In genomic region chr3:15768421-15769255, GRCh38 we compare ENCODE assay signal across 8 cellular contexts. TPM values are rescaled to one million over a fixed set of nuclear protein-coding genes. Genes with fewer than 3 reads are reported as not detected.
DNase-seq lines count a peak whose midpoint lies in the region; ATAC-seq and TF ChIP-seq lines count a peak whose summit lies in the region.

No MANE protein-coding gene starts in this region.

- H3K4me3 ChIP-seq in left lung (no peak overlapping the region), MM.1S (ENCODE audit: low read length) (no peak overlapping the region)

- H3K36me3 ChIP-seq in left lung (peaks cover 0 to 11% of the 10 kb centered on the region in 2 donors), MM.1S (replicated peaks; ENCODE audit: insufficient read depth, low read length) (peaks cover 3% of the 10 kb centered on the region; the same call in 1 of the 2 replicates)

- no peaks in the 10 kb centered on the region for H4K20me1 ChIP-seq in MM.1S (ENCODE audit: insufficient read depth, low read length)

- H3K4me2 ChIP-seq in MM.1S (ENCODE audit: low read depth, low read length), result no peak overlapping the region

- in situ Hi-C loops in GM13977 (cut with MboI; ENCODE audit: low pct_unique_long_range_greater_than_20kb, low sequenced_read_pairs, unreplicated experiment), result no loop called here

- intact Hi-C loops in left lung (cut with DNase I), result no loop called here

- no peaks in the 10 kb centered on the region for H3F3A ChIP-seq in MM.1S (ENCODE audit: insufficient read depth, low read length)

- H3K79me2 ChIP-seq in MM.1S (ENCODE audit: low read length), result peaks cover 73% of the 10 kb centered on the region

- H2AFZ ChIP-seq in MM.1S (ENCODE audit: low read length), result no peak overlapping the region

- H3K9ac ChIP-seq in MM.1S (ENCODE audit: low read length), result no peak overlapping the region

- H3K4me1 ChIP-seq in left lung (peaks cover 7 to 21% of the 10 kb centered on the region in 2 donors), MM.1S (ENCODE audit: low read length) (no peaks in the 10 kb centered on the region)

- peak; percentile 88 for ATAC-seq in GM21737 (IDR thresholded peaks at IDR 0.05; ENCODE audit: unreplicated experiment)
- peak; percentile 96 for ATAC-seq in left lung

- H3K9me2 ChIP-seq in MM.1S (replicated peaks; ENCODE audit: insufficient read depth, low read length), result no peaks in the 10 kb centered on the region

- TF ChIP-seq CTCF in GM13977 (IDR thresholded peaks at IDR 0.05; ENCODE audit: extremely low read depth, insufficient read depth, missing control alignments) (no peak), left lung (IDR thresholded peaks at IDR 0.05) (no peak), MM.1S (IDR thresholded peaks at IDR 0.05; ENCODE audit: low read length) (no peak)

- no peaks in the 10 kb centered on the region for H3K9me3 ChIP-seq in left lung
- no peaks in the 10 kb centered on the region for H3K9me3 ChIP-seq in MM.1S (replicated peaks; ENCODE audit: insufficient read depth, low read length)

- DNase-seq in GM13977 (ENCODE audit: low spot score) (peak; percentile 13), HuH-7.5 (ENCODE audit: low spot score) (peak; percentile 51), amniotic epithelial cell (ENCODE audit: low read depth) (peak; percentile 97), left lung (peak in 1 of 2 donors; percentile 41), pons (ENCODE audit: low spot score) (no peak), NCI-H187 (lab: John Stamatoyannopoulos, UW) (no peak), MM.1S (no peak)

- H3K27me3 ChIP-seq in left lung (no peaks in the 10 kb centered on the region), MM.1S (replicated peaks; ENCODE audit: insufficient read depth, low read length) (no peaks in the 10 kb centered on the region)

- H3K27ac ChIP-seq in left lung (peak overlapping the region; percentile 51 to 69), MM.1S (ENCODE audit: low read length) (no peak overlapping the region)

RNA-seq across cellular contexts. Expression of gene ANKRD28, which starts 29.1 kb away (rescaled TPM):
- total RNA-seq in left lung, result 10 to 100 TPM; 49.2 to 60.0 TPM

Comparison
In these comparisons a context has a peak if more than half of its experiments do, and no peak if none do; other contexts are left out.
1. DNase-seq: peak in GM13977 (single experiment), HuH-7.5 (single experiment) and amniotic epithelial cell (single experiment); none in pons (single experiment), NCI-H187 (0 of 2) and MM.1S (single experiment).